5 cellular contexts compared by ENCODE assay signal in the genomic region with DNA sequence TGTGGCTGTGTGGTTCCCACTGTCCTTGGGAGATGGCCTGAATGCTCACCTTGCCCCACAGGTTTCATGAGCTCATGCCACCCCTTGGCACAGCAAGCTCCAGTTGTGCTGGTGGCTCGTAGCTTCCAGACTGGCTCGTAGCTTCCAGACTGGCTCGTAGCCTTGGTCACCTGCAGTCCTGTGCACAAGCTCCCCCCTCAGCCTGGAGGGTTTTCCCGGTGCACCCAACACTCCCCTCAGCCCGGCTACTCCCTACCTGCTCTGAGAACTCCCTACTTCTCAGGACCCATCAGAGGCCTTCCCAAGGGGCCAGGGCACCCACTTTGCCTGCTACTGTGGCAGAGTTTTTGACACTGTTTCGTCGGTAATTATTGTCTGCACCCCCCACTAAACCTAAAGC.
"Had no signal": no experiment of that assay in that cellular context is flagged by ENCODE, and none has a peak within 500 bp of the region (broad histone marks: within the 10 kb centered on the region; RNA-seq: fewer than 3 reads in every experiment).

No MANE protein-coding gene starts in this region.

- H3K27ac Mint-ChIP-seq: GM23338, H9 had no signal

- H3K4me3 ChIP-seq: GM23338, K562 had no signal

- DNase-seq: H9, HCEC 1CT, IMR-90 had no signal

- ATAC-seq: GM23338, K562 had no signal

- H3K4me3 Mint-ChIP-seq: GM23338, H9 had no signal

- H3K4me1 Mint-ChIP-seq: GM23338, H9 had no signal
